1 cellular context compared by ENCODE assay signal in the genomic region with DNA sequence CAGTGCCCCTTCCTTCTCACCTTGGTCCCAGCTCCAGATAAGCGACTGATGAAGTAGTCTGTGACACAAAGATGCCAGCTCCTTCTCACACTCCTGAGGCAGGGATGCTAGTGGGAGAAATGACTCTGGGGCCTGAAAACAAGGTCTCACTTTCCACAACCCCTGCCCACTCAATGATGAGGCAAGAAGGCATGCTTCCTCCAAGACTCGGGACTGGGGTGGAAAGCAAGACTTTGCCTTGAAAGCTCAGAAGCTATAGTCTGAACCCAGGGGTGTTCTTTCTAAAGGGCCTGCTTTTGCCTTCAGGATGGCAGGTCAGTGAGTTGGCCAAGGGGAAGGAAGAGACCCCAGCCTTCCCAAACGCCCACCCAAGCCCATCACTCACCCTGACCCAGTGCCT.
TF ChIP-seq lines count a peak whose summit lies in the region.

No MANE protein-coding gene starts in this region.

TF ChIP-seq in GM12878, 131 proteins besides CTCF, POLR2A, EP300 and RAD21:
- no peak for TF ChIP-seq SUPT20H (IDR thresholded peaks at IDR 0.05; ENCODE audit: borderline replicate concordance, control insufficient read depth, low read depth, low read length)
- no peak for TF ChIP-seq GATAD2B (conservative IDR thresholded peaks at IDR 0.05; ENCODE audit: low read depth)
- no peak for TF ChIP-seq NR2C2 (IDR thresholded peaks at IDR 0.05; ENCODE audit: borderline replicate concordance, control insufficient read depth, insufficient read length, low read depth)
- TF ChIP-seq YBX1 (IDR thresholded peaks at IDR 0.05), result no peak
- TF ChIP-seq, protein P1, sequence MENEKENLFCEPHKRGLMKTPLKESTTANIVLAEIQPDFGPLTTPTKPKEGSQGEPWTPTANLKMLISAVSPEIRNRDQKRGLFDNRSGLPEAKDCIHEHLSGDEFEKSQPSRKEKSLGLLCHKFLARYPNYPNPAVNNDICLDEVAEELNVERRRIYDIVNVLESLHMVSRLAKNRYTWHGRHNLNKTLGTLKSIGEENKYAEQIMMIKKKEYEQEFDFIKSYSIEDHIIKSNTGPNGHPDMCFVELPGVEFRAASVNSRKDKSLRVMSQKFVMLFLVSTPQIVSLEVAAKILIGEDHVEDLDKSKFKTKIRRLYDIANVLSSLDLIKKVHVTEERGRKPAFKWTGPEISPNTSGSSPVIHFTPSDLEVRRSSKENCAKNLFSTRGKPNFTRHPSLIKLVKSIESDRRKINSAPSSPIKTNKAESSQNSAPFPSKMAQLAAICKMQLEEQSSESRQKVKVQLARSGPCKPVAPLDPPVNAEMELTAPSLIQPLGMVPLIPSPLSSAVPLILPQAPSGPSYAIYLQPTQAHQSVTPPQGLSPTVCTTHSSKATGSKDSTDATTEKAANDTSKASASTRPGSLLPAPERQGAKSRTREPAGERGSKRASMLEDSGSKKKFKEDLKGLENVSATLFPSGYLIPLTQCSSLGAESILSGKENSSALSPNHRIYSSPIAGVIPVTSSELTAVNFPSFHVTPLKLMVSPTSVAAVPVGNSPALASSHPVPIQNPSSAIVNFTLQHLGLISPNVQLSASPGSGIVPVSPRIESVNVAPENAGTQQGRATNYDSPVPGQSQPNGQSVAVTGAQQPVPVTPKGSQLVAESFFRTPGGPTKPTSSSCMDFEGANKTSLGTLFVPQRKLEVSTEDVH (IDR thresholded peaks at IDR 0.05; ENCODE audit: low read depth, partially characterized antibody), result no peak
- TF ChIP-seq ASH2L (IDR thresholded peaks at IDR 0.05; ENCODE audit: borderline replicate concordance, low read depth), result no peak
- no peak for TF ChIP-seq YY1 (IDR thresholded peaks at IDR 0.05; ENCODE audit: low read depth, low read length)
- TF ChIP-seq, protein P2, sequence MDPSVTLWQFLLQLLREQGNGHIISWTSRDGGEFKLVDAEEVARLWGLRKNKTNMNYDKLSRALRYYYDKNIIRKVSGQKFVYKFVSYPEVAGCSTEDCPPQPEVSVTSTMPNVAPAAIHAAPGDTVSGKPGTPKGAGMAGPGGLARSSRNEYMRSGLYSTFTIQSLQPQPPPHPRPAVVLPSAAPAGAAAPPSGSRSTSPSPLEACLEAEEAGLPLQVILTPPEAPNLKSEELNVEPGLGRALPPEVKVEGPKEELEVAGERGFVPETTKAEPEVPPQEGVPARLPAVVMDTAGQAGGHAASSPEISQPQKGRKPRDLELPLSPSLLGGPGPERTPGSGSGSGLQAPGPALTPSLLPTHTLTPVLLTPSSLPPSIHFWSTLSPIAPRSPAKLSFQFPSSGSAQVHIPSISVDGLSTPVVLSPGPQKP (IDR thresholded peaks at IDR 0.05; ENCODE audit: low read depth, low read length), result no peak
- TF ChIP-seq NBN (IDR thresholded peaks at IDR 0.05), result no peak
- no peak for TF ChIP-seq MEF2B (IDR thresholded peaks at IDR 0.05; ENCODE audit: partially characterized antibody, poor library complexity, severe bottlenecking)
- TF ChIP-seq SMARCA5 (IDR thresholded peaks at IDR 0.05), result no peak
- no peak for TF ChIP-seq MTA3 (IDR thresholded peaks at IDR 0.05; ENCODE audit: borderline replicate concordance, low read length)
- TF ChIP-seq POLR2AphosphoS2 (IDR thresholded peaks at IDR 0.05; ENCODE audit: low read depth, low read length), result no peak
- no peak for TF ChIP-seq RUNX3 (IDR thresholded peaks at IDR 0.05; ENCODE audit: low read length)
- TF ChIP-seq CHD1 (IDR thresholded peaks at IDR 0.05; ENCODE audit: low read depth, low read length), result no peak
- TF ChIP-seq, protein P3, sequence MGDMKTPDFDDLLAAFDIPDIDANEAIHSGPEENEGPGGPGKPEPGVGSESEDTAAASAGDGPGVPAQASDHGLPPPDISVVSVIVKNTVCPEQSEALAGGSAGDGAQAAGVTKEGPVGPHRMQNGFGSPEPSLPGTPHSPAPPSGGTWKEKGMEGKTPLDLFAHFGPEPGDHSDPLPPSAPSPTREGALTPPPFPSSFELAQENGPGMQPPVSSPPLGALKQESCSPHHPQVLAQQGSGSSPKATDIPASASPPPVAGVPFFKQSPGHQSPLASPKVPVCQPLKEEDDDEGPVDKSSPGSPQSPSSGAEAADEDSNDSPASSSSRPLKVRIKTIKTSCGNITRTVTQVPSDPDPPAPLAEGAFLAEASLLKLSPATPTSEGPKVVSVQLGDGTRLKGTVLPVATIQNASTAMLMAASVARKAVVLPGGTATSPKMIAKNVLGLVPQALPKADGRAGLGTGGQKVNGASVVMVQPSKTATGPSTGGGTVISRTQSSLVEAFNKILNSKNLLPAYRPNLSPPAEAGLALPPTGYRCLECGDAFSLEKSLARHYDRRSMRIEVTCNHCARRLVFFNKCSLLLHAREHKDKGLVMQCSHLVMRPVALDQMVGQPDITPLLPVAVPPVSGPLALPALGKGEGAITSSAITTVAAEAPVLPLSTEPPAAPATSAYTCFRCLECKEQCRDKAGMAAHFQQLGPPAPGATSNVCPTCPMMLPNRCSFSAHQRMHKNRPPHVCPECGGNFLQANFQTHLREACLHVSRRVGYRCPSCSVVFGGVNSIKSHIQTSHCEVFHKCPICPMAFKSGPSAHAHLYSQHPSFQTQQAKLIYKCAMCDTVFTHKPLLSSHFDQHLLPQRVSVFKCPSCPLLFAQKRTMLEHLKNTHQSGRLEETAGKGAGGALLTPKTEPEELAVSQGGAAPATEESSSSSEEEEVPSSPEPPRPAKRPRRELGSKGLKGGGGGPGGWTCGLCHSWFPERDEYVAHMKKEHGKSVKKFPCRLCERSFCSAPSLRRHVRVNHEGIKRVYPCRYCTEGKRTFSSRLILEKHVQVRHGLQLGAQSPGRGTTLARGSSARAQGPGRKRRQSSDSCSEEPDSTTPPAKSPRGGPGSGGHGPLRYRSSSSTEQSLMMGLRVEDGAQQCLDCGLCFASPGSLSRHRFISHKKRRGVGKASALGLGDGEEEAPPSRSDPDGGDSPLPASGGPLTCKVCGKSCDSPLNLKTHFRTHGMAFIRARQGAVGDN (IDR thresholded peaks at IDR 0.05), result no peak
- TF ChIP-seq PAX8 (IDR thresholded peaks at IDR 0.05), result no peak
